In the genomic region with DNA sequence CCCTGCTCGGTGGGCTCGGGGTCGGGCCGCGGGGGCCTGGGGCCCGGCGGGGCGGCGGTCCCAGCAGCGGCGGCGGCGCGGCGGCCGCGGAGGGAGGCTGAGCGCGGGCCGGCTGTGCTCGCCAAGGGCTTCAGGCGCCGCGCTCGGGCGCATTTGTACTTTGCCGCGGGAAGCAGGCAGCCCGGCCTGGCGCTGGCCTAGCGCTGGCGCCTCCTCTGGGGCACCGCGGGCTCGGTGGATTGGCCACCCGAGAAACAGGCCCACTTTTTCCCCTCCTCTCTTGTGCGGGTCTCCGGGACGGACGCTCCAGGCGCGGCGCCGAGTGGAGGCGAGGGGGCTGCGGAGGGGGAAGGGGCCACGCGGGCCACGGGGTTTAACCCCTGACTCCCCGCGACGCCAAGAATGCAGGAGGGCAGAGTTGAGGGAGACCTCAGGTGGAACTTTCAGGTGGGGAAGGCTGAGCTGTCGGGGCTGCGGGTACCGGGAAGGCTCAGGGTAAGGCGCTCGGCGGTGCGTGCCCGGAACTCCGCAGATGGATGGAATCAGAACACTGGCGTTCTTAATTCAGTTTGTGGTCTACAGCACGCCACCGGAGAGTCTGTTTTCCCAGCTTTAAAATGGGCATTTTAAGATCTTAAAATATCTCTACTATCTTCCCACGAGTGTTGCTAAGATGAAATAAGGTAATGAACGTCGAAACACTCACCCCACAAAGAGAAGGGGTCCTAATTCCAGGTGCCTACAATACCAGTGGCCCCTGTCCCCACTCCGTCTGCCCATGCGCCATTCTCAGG, we compare ENCODE assay signal across 9 cellular contexts. TPM values are rescaled to one million over a fixed set of nuclear protein-coding genes. Genes with fewer than 3 reads are reported as not detected.
A peak's percentile ranks its signal among the peaks of the same experiment; 100 is the strongest.
DNase-seq lines count a peak whose midpoint lies in the region; ATAC-seq and TF ChIP-seq lines count a peak whose summit lies in the region.
"Had no signal": no experiment of that assay in that cellular context is flagged by ENCODE, and none has a peak within 500 bp of the region (broad histone marks: within the 10 kb centered on the region; RNA-seq: fewer than 3 reads in every experiment).

A gene with protein sequence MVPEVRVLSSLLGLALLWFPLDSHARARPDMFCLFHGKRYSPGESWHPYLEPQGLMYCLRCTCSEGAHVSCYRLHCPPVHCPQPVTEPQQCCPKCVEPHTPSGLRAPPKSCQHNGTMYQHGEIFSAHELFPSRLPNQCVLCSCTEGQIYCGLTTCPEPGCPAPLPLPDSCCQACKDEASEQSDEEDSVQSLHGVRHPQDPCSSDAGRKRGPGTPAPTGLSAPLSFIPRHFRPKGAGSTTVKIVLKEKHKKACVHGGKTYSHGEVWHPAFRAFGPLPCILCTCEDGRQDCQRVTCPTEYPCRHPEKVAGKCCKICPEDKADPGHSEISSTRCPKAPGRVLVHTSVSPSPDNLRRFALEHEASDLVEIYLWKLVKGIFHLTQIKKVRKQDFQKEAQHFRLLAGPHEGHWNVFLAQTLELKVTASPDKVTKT (minus strand): TSS at position 126 of the 794 bp plus-strand sequence. CDS start 538 bp downstream, outside the sequence.

- H3K4me3 ChIP-seq in Panc1 (ENCODE audit: low read depth in 2 of 2, low read length in 2 of 2) (peak within 1 kb of the TSS; percentile 15 to 21), fibroblast of pulmonary artery (replicated peaks; ENCODE audit: low read depth, low read length) (peak within 1 kb of the TSS; percentile 36), neural progenitor cell (peak within 1 kb of the TSS; percentile 57), PC-9 (no peak within 1 kb of the TSS)

- ATAC-seq in Panc1 (peak; percentile 69), HG03045 (IDR thresholded peaks at IDR 0.05; ENCODE audit: unreplicated experiment) (no peak)

- peaks cover 13% of the 10 kb centered on the region for H3F3A ChIP-seq in neural progenitor cell (ENCODE audit: low read depth)
- no peaks in the 10 kb centered on the region for H3F3A ChIP-seq in PC-9 (ENCODE audit: insufficient read depth, low read depth)

- H3K9me2 ChIP-seq in PC-9 (ENCODE audit: insufficient read depth), result no peaks in the 10 kb centered on the region

- no peaks in the 10 kb centered on the region for H3K36me3 ChIP-seq in Panc1 (ENCODE audit: control insufficient read depth, insufficient read depth, low read length)
- H3K36me3 ChIP-seq in neural progenitor cell, result no peaks in the 10 kb centered on the region
- H3K36me3 ChIP-seq in PC-9 (ENCODE audit: low read depth), result no peaks in the 10 kb centered on the region

- in situ Hi-C loops in Panc1 (cut with HindIII; ENCODE audit: low pct_unique_long_range_greater_than_20kb, low sequenced_read_pairs), result no loop called here

- peak within 1 kb of the TSS; percentile 84 for H3K4me2 ChIP-seq in neural progenitor cell
- H3K4me2 ChIP-seq in PC-9, result no peak within 1 kb of the TSS

- H3K9me3 ChIP-seq in Panc1 (ENCODE audit: control insufficient read depth, insufficient read depth, low read depth, low read length) (no peaks in the 10 kb centered on the region), neural progenitor cell (ENCODE audit: low read depth) (no peaks in the 10 kb centered on the region), PC-9 (ENCODE audit: insufficient read depth, low read depth) (no peaks in the 10 kb centered on the region)

- H3K9me3 Mint-ChIP-seq in neural progenitor cell, result no peaks in the 10 kb centered on the region

- CTCF ChIA-PET in Panc1 (lab: Charles Lee), result no interaction called here
- CTCF ChIA-PET in PC-9 (lab: Charles Lee), result no interaction called here

- peaks cover 9% of the 10 kb centered on the region for H4K20me1 ChIP-seq in neural progenitor cell (ENCODE audit: low read depth)
- H4K20me1 ChIP-seq in PC-9 (ENCODE audit: insufficient read depth), result no peaks in the 10 kb centered on the region

- DNase-seq in Ammon's horn (ENCODE audit: low spot score) (peak; percentile 22), Panc1 (ENCODE audit: low read depth, low spot score) (no peak), fibroblast of pulmonary artery (ENCODE audit: low read depth) (peak; percentile 45), neural progenitor cell (ENCODE audit: low spot score) (peak; percentile 77), PC-9 (no peak), activated gamma-delta T cell treated with Interleukin-2 at 50 U/mL for 16 hours (no peak), NCI-H2171 (lab: John Stamatoyannopoulos, UW) (no peak)
- DNase-seq: T-helper 9 cell had no signal

- H3K27me3 Mint-ChIP-seq in neural progenitor cell (ENCODE audit: insufficient read depth, low read depth), result peaks cover 44% of the 10 kb centered on the region

- H3K79me2 ChIP-seq in neural progenitor cell (ENCODE audit: low read depth) (no peaks in the 10 kb centered on the region), PC-9 (ENCODE audit: low read depth) (no peaks in the 10 kb centered on the region)

- peak within 1 kb of the TSS; percentile 85 for H3K4me3 Mint-ChIP-seq in neural progenitor cell

- no TSS peak for BruUV-seq in Panc1 (replicated peaks; lab: Mats Ljungman, UMichigan)
- no TSS peak for BruUV-seq in PC-9 (replicated peaks; lab: Mats Ljungman, UMichigan)

- H3K9ac ChIP-seq in neural progenitor cell, result no peak within 1 kb of the TSS

- intact Hi-C loops in Panc1 (cut with micrococcal nuclease; ENCODE audit: unreplicated experiment) (no loop called here), PC-9 (cut with micrococcal nuclease; ENCODE audit: unreplicated experiment) (loop anchor here (10.0 kb wide), 1 partner anchor 477 kb away; no protein-coding TSS in a partner anchor)

- no peak within 1 kb of the TSS for H3K27ac ChIP-seq in Panc1 (ENCODE audit: low read length)
- no peak within 1 kb of the TSS for H3K27ac ChIP-seq in neural progenitor cell
- H3K27ac ChIP-seq in PC-9, result no peak within 1 kb of the TSS

- peaks cover 11% of the 10 kb centered on the region for H3K4me1 Mint-ChIP-seq in neural progenitor cell

- no peak within 1 kb of the TSS for H3K27ac Mint-ChIP-seq in neural progenitor cell

- H3K36me3 Mint-ChIP-seq in neural progenitor cell, result no peaks in the 10 kb centered on the region

- no peak for TF ChIP-seq CTCF in Panc1 (IDR thresholded peaks at IDR 0.05)
- TF ChIP-seq CTCF in fibroblast of pulmonary artery (IDR thresholded peaks at IDR 0.05; ENCODE audit: low read length, missing control alignments), result no peak
- no peak for TF ChIP-seq CTCF in neural progenitor cell (IDR thresholded peaks at IDR 0.05)
- no peak for TF ChIP-seq CTCF in PC-9 (conservative IDR thresholded peaks at IDR 0.05)

- H2AFZ ChIP-seq in neural progenitor cell (replicated peaks) (peak within 1 kb of the TSS; percentile 98), PC-9 (no peak within 1 kb of the TSS)

- 0 out of 2 replicates have a peak, but pooled peaks cover 4% of the 10 kb centered on the region for H3K4me1 ChIP-seq in Panc1 (ENCODE audit: control insufficient read depth, insufficient read depth, low read length)
- H3K4me1 ChIP-seq in neural progenitor cell, result no peaks in the 10 kb centered on the region
- no peaks in the 10 kb centered on the region for H3K4me1 ChIP-seq in PC-9 (replicated peaks; ENCODE audit: insufficient read depth)

- POLR2A ChIA-PET in Panc1 (lab: Charles Lee) (interaction anchor here (0.6 kb wide), 1 partner anchor 66 kb away, joined by 5 read pairs; no protein-coding TSS in a partner anchor), PC-9 (lab: Charles Lee; ENCODE audit: unreplicated experiment) (no interaction called here)

- H3K27me3 ChIP-seq in Panc1 (ENCODE audit: control insufficient read depth, insufficient read depth, low read length) (peaks cover 44% of the 10 kb centered on the region), neural progenitor cell (peaks cover 88% of the 10 kb centered on the region), PC-9 (ENCODE audit: insufficient read depth, low read depth) (peaks cover 17% of the 10 kb centered on the region)

RNA-seq across cellular contexts. Expression of the gene that starts here (rescaled TPM):
- 0.15 TPM for total RNA-seq in Panc1 (2021; ENCODE audit: unreplicated experiment)
- polyA plus RNA-seq in Panc1 (2012; ENCODE audit: insufficient read length), result 0.34 TPM
- 0.06 TPM in 1 of 2 replicates, not detected in the other for total RNA-seq in neural progenitor cell (ENCODE audit: low replicate concordance)
- not detected in 2 replicates for total RNA-seq in PC-9 (2021)

Comparison
In these comparisons a context has a peak if more than half of its experiments do, and no peak if none do; other contexts are left out.
1. Peak in ATAC-seq and H3K4me3 ChIP-seq in Panc1; RNA of the gene not detected or under 1 TPM.
2. Peak in DNase-seq, H3K4me3 ChIP-seq and H3K4me2 ChIP-seq in neural progenitor cell; RNA of the gene not detected or under 1 TPM.
3. DNase-seq: peak in Ammon's horn (single experiment) and fibroblast of pulmonary artery (single experiment); none in Panc1 (single experiment), PC-9 (0 of 2), activated gamma-delta T cell treated with Interleukin-2 at 50 U/mL for 16 hours (single experiment) and NCI-H2171 (single experiment).